Comparison of ENCODE assay signal across 22 cellular contexts in genomic region chr20:41087325-41087685, GRCh38. TPM values are rescaled to one million over a fixed set of nuclear protein-coding genes. Genes with fewer than 3 reads are reported as not detected.
DNase-seq lines count a peak whose midpoint lies in the region; ATAC-seq, FAIRE-seq and TF ChIP-seq lines count a peak whose summit lies in the region.
"Had no signal": no experiment of that assay in that cellular context is flagged by ENCODE, and none has a peak within 500 bp of the region (broad histone marks: within the 10 kb centered on the region; RNA-seq: fewer than 3 reads in every experiment).

No MANE protein-coding gene starts in this region.

- no peaks in the 10 kb centered on the region for H3K27me3 ChIP-seq in CD4-positive, alpha-beta T cell (ENCODE audit: control insufficient read depth, insufficient read depth, low read length)
- no peaks in the 10 kb centered on the region for H3K27me3 ChIP-seq in CD8-positive, alpha-beta memory T cell (ENCODE audit: insufficient read depth, low read length, poor library complexity, severe bottlenecking)
- H3K27me3 ChIP-seq in GM23338 (ENCODE audit: insufficient read depth) = no peaks in the 10 kb centered on the region
- H3K27me3 ChIP-seq: SJSA1, stomach, upper lobe of right lung had no signal

- no peaks in the 10 kb centered on the region for H3K9me2 ChIP-seq in GM23338 (ENCODE audit: insufficient read depth)

- CTCF ChIA-PET in CD4-positive, alpha-beta T cell (lab: Charles Lee) = interaction anchor here (1.5 kb wide), 1 partner anchor 97 kb away, joined by 4 read pairs; no protein-coding TSS in a partner anchor
- CTCF ChIA-PET in CD8-positive, alpha-beta memory T cell (lab: Charles Lee) = interaction anchor here (1.6 kb wide), 1 partner anchor 8 kb away, joined by 5 read pairs; no protein-coding TSS in a partner anchor
- CTCF ChIA-PET in activated CD8-positive, alpha-beta T cell treated with anti-CD3 and anti-CD28 coated beads for 36 hours (lab: Charles Lee) = interaction anchor here (1.1 to 3.5 kb wide), 6 partner anchors 8 to 119 kb away, joined by 3 to 38 read pairs (median 6); no protein-coding TSS in a partner anchor

- H3K4me3 Mint-ChIP-seq in CD4-positive, alpha-beta T cell = no peak overlapping the region
- no peak overlapping the region for H3K4me3 Mint-ChIP-seq in CD8-positive, alpha-beta memory T cell
- H3K4me3 Mint-ChIP-seq in activated CD8-positive, alpha-beta T cell treated with anti-CD3 and anti-CD28 coated beads for 36 hours = no peak overlapping the region
- H3K4me3 Mint-ChIP-seq in GM23338 = no peak overlapping the region
- H3K4me3 Mint-ChIP-seq: brain, nephron had no signal

- H3K9me3 ChIP-seq in CD4-positive, alpha-beta T cell (ENCODE audit: control insufficient read depth, low read length) = no peaks in the 10 kb centered on the region
- H3K9me3 ChIP-seq in CD8-positive, alpha-beta memory T cell (ENCODE audit: low read length) = no peaks in the 10 kb centered on the region
- H3K9me3 ChIP-seq: SJSA1, stomach, upper lobe of right lung had no signal

- H3K79me2 ChIP-seq in GM23338 (replicated peaks; ENCODE audit: insufficient read depth) = no peaks in the 10 kb centered on the region

- H3K27me3 Mint-ChIP-seq in CD4-positive, alpha-beta T cell = no peaks in the 10 kb centered on the region
- H3K27me3 Mint-ChIP-seq in CD8-positive, alpha-beta memory T cell = no peaks in the 10 kb centered on the region
- H3K27me3 Mint-ChIP-seq in activated CD8-positive, alpha-beta T cell treated with anti-CD3 and anti-CD28 coated beads for 36 hours = no peaks in the 10 kb centered on the region
- peaks cover 6% of the 10 kb centered on the region for H3K27me3 Mint-ChIP-seq in GM23338 (ENCODE audit: insufficient read depth, low read depth, poor library complexity)
- H3K27me3 Mint-ChIP-seq: brain had no signal

- FAIRE-seq in islet of Langerhans (lab: Jason Lieb, UNC) = peak; percentile 72
- FAIRE-seq: G401.6, GM19239, H54, keratinocyte had no signal

- H3K36me3 ChIP-seq in CD8-positive, alpha-beta memory T cell (ENCODE audit: insufficient read depth, low read length) = peaks cover 17% of the 10 kb centered on the region
- peaks cover 19% of the 10 kb centered on the region for H3K36me3 ChIP-seq in GM23338 (ENCODE audit: insufficient read depth)

- no peak for TF ChIP-seq CTCF in CD4-positive, alpha-beta T cell (IDR thresholded peaks at IDR 0.05)
- TF ChIP-seq CTCF in activated CD8-positive, alpha-beta T cell treated with anti-CD3 and anti-CD28 coated beads for 36 hours (IDR thresholded peaks at IDR 0.05) = no peak
- TF ChIP-seq CTCF in GM23338 (conservative IDR thresholded peaks at IDR 0.05; ENCODE audit: low read depth in 2 of 2) = no peak

- peaks cover 43% of the 10 kb centered on the region for H3K4me1 Mint-ChIP-seq in CD4-positive, alpha-beta T cell (ENCODE audit: low read depth)
- H3K4me1 Mint-ChIP-seq in CD8-positive, alpha-beta memory T cell = peaks cover 12 to 17% (median 15%) of the 10 kb centered on the region in 3 donors
- peaks cover 13% of the 10 kb centered on the region for H3K4me1 Mint-ChIP-seq in activated CD8-positive, alpha-beta T cell treated with anti-CD3 and anti-CD28 coated beads for 36 hours (ENCODE audit: low read depth)
- H3K4me1 Mint-ChIP-seq in GM23338 = no peaks in the 10 kb centered on the region

- intact Hi-C loops in CD4-positive, alpha-beta T cell (cut with DNase I, micrococcal nuclease) = no loop called here
- intact Hi-C loops in activated CD8-positive, alpha-beta T cell treated with anti-CD3 and anti-CD28 coated beads for 36 hours (cut with micrococcal nuclease) = no loop called here

- POLR2A ChIA-PET in CD4-positive, alpha-beta T cell (lab: Charles Lee) = interaction anchor here (1.3 kb wide), 1 partner anchor 59 kb away, joined by 3 read pairs; the partner anchor contains the start of gene TOP1
- POLR2A ChIA-PET in CD8-positive, alpha-beta memory T cell (lab: Charles Lee) = no interaction called here
- POLR2A ChIA-PET in activated CD8-positive, alpha-beta T cell treated with anti-CD3 and anti-CD28 coated beads for 36 hours (lab: Charles Lee) = interaction anchor here (0.7 kb wide), 1 partner anchor 273 kb away, joined by 3 read pairs; no protein-coding TSS in a partner anchor

- H3K36me3 Mint-ChIP-seq in CD4-positive, alpha-beta T cell (ENCODE audit: low read depth) = peaks cover 91% of the 10 kb centered on the region
- H3K36me3 Mint-ChIP-seq in CD8-positive, alpha-beta memory T cell = peaks cover 0 to 79% (median 27%) of the 10 kb centered on the region in 3 donors
- H3K36me3 Mint-ChIP-seq in activated CD8-positive, alpha-beta T cell treated with anti-CD3 and anti-CD28 coated beads for 36 hours (ENCODE audit: low read depth) = peaks cover 48% of the 10 kb centered on the region
- H3K36me3 Mint-ChIP-seq in GM23338 (ENCODE audit: low read depth) = peaks cover 71% of the 10 kb centered on the region

- no peak overlapping the region for H2AFZ ChIP-seq in GM23338

- H3F3A ChIP-seq in GM23338 (replicated peaks; ENCODE audit: low read depth) = no peaks in the 10 kb centered on the region

- H3K27ac ChIP-seq in CD4-positive, alpha-beta T cell (ENCODE audit: low read depth, low read length) = no peak overlapping the region
- no peak overlapping the region for H3K27ac ChIP-seq in CD8-positive, alpha-beta memory T cell (ENCODE audit: low read depth, low read length)
- no peak overlapping the region for H3K27ac ChIP-seq in GM23338 (ENCODE audit: low read depth)
- H3K27ac ChIP-seq: SJSA1, upper lobe of right lung had no signal

- no peak overlapping the region for H3K4me2 ChIP-seq in GM23338

- peaks cover 8% of the 10 kb centered on the region for H3K4me1 ChIP-seq in CD8-positive, alpha-beta memory T cell (ENCODE audit: insufficient read depth, low read length)
- H3K4me1 ChIP-seq in GM23338 (ENCODE audit: insufficient read depth) = 0 out of 2 replicates have a peak, but pooled peaks cover 4% of the 10 kb centered on the region

- ATAC-seq in CD4-positive, alpha-beta T cell (ENCODE audit: poor library complexity) = no peak
- no peak for ATAC-seq in activated CD8-positive, alpha-beta T cell treated with anti-CD3 and anti-CD28 coated beads for 36 hours
- no peak for ATAC-seq in GM23338

- peaks cover 10% of the 10 kb centered on the region; the same call in 1 of the 2 replicates for H4K20me1 ChIP-seq in GM23338 (replicated peaks; ENCODE audit: insufficient read depth)

- H3K27ac Mint-ChIP-seq in CD4-positive, alpha-beta T cell = peak overlapping the region; percentile 29
- H3K27ac Mint-ChIP-seq in CD8-positive, alpha-beta memory T cell = peak overlapping the region in 6 of 8 donors; percentile 1 to 89 (median 46)
- H3K27ac Mint-ChIP-seq in activated CD8-positive, alpha-beta T cell treated with anti-CD3 and anti-CD28 coated beads for 36 hours = peak overlapping the region; percentile 35
- H3K27ac Mint-ChIP-seq in GM23338 = no peak overlapping the region
- H3K27ac Mint-ChIP-seq: nephron had no signal

- no peak overlapping the region for H3K4me3 ChIP-seq in CD8-positive, alpha-beta memory T cell (ENCODE audit: low read length)
- no peak overlapping the region for H3K4me3 ChIP-seq in GM23338
- H3K4me3 ChIP-seq: SJSA1, stomach, upper lobe of right lung had no signal

- no peak for DNase-seq in CD4-positive, alpha-beta T cell
- no peak for DNase-seq in CD8-positive, alpha-beta memory T cell
- no peak for DNase-seq in activated CD8-positive, alpha-beta T cell treated with anti-CD3 and anti-CD28 coated beads for 36 hours
- DNase-seq in hypothalamus (lab: John Stamatoyannopoulos, UW) (no peak), GM23338 (ENCODE audit: low spot score) (no peak), DMS 273 treated with DMSO at 0.1 percent for 48 hours (lab: John Stamatoyannopoulos, UW) (no peak)
- DNase-seq: activated CD8-positive, alpha-beta memory T cell treated with anti-CD3 and anti-CD28 coated beads, Interleukin-2, amount 50 U/mL, for 4 hours; activated naive CD4-positive, alpha-beta T cell treated with Interleukin-2 at 50 U/mL for 16 hours; cortex of kidney; hippocampal formation; stimulated activated CD4-positive, alpha-beta T cell treated with anti-CD3 and anti-CD28 coated beads, Interleukin-2, amount 100 ng/mL, for 48 hours; stomach; T1000; upper lobe of right lung had no signal

- no peaks in the 10 kb centered on the region for H3K9me3 Mint-ChIP-seq in CD4-positive, alpha-beta T cell
- H3K9me3 Mint-ChIP-seq in CD8-positive, alpha-beta memory T cell = no peaks in the 10 kb centered on the region
- no peaks in the 10 kb centered on the region for H3K9me3 Mint-ChIP-seq in activated CD8-positive, alpha-beta T cell treated with anti-CD3 and anti-CD28 coated beads for 36 hours
- H3K9me3 Mint-ChIP-seq in GM23338 = no peaks in the 10 kb centered on the region
- H3K9me3 Mint-ChIP-seq: brain, nephron had no signal

TF ChIP-seq in GM23338, 12 proteins besides CTCF, POLR2A, EP300 and RAD21 (continues in another document):
- TF ChIP-seq STAT1 (IDR thresholded peaks at IDR 0.05; ENCODE audit: unreplicated experiment) (no peak), JUNB (IDR thresholded peaks at IDR 0.05; ENCODE audit: unreplicated experiment) (no peak)

RNA-seq across cellular contexts. Expression of gene PLCG1, which starts 50.0 kb away (rescaled TPM):
- 100 to 1,000 TPM; 387 to 404 TPM for total RNA-seq in CD4-positive, alpha-beta T cell
- 100 to 1,000 TPM; 104 to 108 TPM for total RNA-seq in CD8-positive, alpha-beta memory T cell
- 73.5 TPM for polyA plus RNA-seq in CD8-positive, alpha-beta memory T cell
- 100 to 1,000 TPM; 259 to 260 TPM for total RNA-seq in activated CD8-positive, alpha-beta T cell treated with anti-CD3 and anti-CD28 coated beads for 36 hours
- 174 and 206 TPM in 2 replicates for total RNA-seq in GM23338 (2014; rRNA removed; shearing (Covaris generic))
- 23.8 and 27.4 TPM in 2 replicates for polyA plus RNA-seq in GM23338 (2016; fragmentation: Nextera tagmentation; extraction: Ambion mirVana)

RNA-seq across cellular contexts. Expression of gene TOP1, which starts 58.7 kb away (rescaled TPM):
- total RNA-seq in CD4-positive, alpha-beta T cell = 10 to 100 TPM; 37.6 to 41.7 TPM
- total RNA-seq in CD8-positive, alpha-beta memory T cell = 100 to 1,000 TPM in 1 of 2 experiments, 10 to 100 TPM in 1; 98.5 to 103 TPM
- polyA plus RNA-seq in CD8-positive, alpha-beta memory T cell = 15.0 TPM
- total RNA-seq in activated CD8-positive, alpha-beta T cell treated with anti-CD3 and anti-CD28 coated beads for 36 hours = 10 to 100 TPM; 81.0 to 81.1 TPM
- total RNA-seq in GM23338 (2014; rRNA removed; shearing (Covaris generic)) = 57.4 and 62.4 TPM in 2 replicates
- polyA plus RNA-seq in GM23338 (2016; fragmentation: Nextera tagmentation; extraction: Ambion mirVana) = 101 and 102 TPM in 2 replicates
